In genomic region chr1:114089502-114090138, GRCh38 we compare ENCODE assay signal across 22 cellular contexts.
"Had no signal": no experiment of that assay in that cellular context is flagged by ENCODE, and none has a peak within 500 bp of the region (broad histone marks: within the 10 kb centered on the region; RNA-seq: fewer than 3 reads in every experiment).

No MANE protein-coding gene starts in this region.

- DNase-seq: colonic mucosa; dermis blood vessel endothelial cell; endodermal cell; head of caudate nucleus; hippocampal formation; kidney glomerular epithelial cell; naive thymus-derived CD4-positive, alpha-beta T cell; nephron progenitor cell; psoas muscle; retina; spleen; stimulated activated CD4-positive, alpha-beta T cell treated with anti-CD3 and anti-CD28 coated beads, Interleukin-15, amount 100 ng/mL, for 24 hours; stimulated activated CD4-positive, alpha-beta T cell treated with anti-CD3 and anti-CD28 coated beads, Interleukin-1b, Interleukin-23, amount 100 ng/mL, for 48 hours; stimulated activated CD4-positive, alpha-beta T cell treated with anti-CD3 and anti-CD28 coated beads, Interleukin-4, amount 100 ng/mL, for 24 hours; tibial artery; upper lobe of right lung had no signal

- H3K4me1 Mint-ChIP-seq: stimulated activated memory B cell treated with anti-CD40 and anti-IgM and Interleukin-4, amounts not matched to agents 10 μg/mL and 1 μg/mL and 100 μg/mL, for 72 hours had no signal

- H3K4me3 ChIP-seq: colonic mucosa, psoas muscle, spleen, tibial artery, upper lobe of right lung, vagina had no signal

- H3K9me3 Mint-ChIP-seq: naive thymus-derived CD4-positive, alpha-beta T cell; nephron progenitor cell; stimulated activated memory B cell treated with anti-CD40 and anti-IgM and Interleukin-4, amounts not matched to agents 10 μg/mL and 1 μg/mL and 100 μg/mL, for 72 hours; stimulated activated naive CD8-positive, alpha-beta T cell treated with anti-CD3 and anti-CD28 coated beads, Interleukin-15, Interleukin-2, amounts not matched to agents 100 ng/mL and 50 ng/mL, for 24 hours had no signal

- H3K36me3 ChIP-seq: colonic mucosa, neutrophil, spleen, tibial artery, upper lobe of right lung, vagina had no signal

- H3K36me3 Mint-ChIP-seq: naive thymus-derived CD4-positive, alpha-beta T cell; stimulated activated memory B cell treated with anti-CD40 and anti-IgM and Interleukin-4, amounts not matched to agents 10 μg/mL and 1 μg/mL and 100 μg/mL, for 72 hours had no signal

- H3K27me3 ChIP-seq: colonic mucosa, spleen, upper lobe of right lung, vagina had no signal

- H3K4me1 ChIP-seq: colonic mucosa, spleen, tibial artery, upper lobe of right lung, vagina had no signal

- FAIRE-seq: endothelial cell of umbilical vein had no signal

- H3K4me3 Mint-ChIP-seq: endodermal cell; naive thymus-derived CD4-positive, alpha-beta T cell; nephron progenitor cell; stimulated activated memory B cell treated with anti-CD40 and anti-IgM and Interleukin-4, amounts not matched to agents 10 μg/mL and 1 μg/mL and 100 μg/mL, for 72 hours; stimulated activated naive CD8-positive, alpha-beta T cell treated with anti-CD3 and anti-CD28 coated beads, Interleukin-15, Interleukin-2, amounts not matched to agents 100 ng/mL and 50 ng/mL, for 24 hours had no signal

- H3K9me3 ChIP-seq: colonic mucosa, neutrophil, psoas muscle, spleen, tibial artery, upper lobe of right lung, vagina had no signal

- ATAC-seq: esophagus mucosa; naive thymus-derived CD4-positive, alpha-beta T cell; psoas muscle; stimulated activated memory B cell treated with anti-CD40 and anti-IgM and Interleukin-4, amounts not matched to agents 10 μg/mL and 1 μg/mL and 100 μg/mL, for 72 hours; upper lobe of right lung had no signal

- H3K27ac ChIP-seq: colonic mucosa, neutrophil, psoas muscle, spleen, tibial artery, upper lobe of right lung, vagina had no signal
